Comparison of ENCODE assay signal across 2 cellular contexts in the genomic region with DNA sequence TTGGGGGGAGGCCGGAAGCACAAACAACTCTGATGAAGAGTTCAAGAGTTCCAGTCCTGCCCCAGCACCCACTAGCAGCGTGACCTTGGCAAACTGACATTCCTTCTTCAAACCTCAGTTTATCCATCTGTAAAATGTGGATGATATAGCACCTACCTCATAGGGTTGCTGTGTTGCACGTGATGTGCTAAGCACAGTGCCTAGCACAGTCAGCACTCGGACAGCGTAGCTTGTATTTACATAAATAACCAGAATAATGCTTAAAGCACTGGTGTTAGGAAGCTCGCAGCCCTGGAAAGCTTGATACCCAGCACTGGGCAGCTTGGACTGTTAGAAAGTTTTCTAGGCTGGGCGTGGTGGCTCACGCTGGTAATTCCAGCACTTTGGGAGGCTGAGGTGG.
A peak's percentile ranks its signal among the peaks of the same experiment; 100 is the strongest.
TF ChIP-seq lines count a peak whose summit lies in the region.

No MANE protein-coding gene starts in this region.

TF ChIP-seq in Ishikawa, 13 proteins besides CTCF, POLR2A, EP300 and RAD21:
- TF ChIP-seq TCF12 (IDR thresholded peaks at IDR 0.05; ENCODE audit: low read depth) (no peak), EGR1 (IDR thresholded peaks at IDR 0.05) (no peak)
- TF ChIP-seq, protein P1, sequence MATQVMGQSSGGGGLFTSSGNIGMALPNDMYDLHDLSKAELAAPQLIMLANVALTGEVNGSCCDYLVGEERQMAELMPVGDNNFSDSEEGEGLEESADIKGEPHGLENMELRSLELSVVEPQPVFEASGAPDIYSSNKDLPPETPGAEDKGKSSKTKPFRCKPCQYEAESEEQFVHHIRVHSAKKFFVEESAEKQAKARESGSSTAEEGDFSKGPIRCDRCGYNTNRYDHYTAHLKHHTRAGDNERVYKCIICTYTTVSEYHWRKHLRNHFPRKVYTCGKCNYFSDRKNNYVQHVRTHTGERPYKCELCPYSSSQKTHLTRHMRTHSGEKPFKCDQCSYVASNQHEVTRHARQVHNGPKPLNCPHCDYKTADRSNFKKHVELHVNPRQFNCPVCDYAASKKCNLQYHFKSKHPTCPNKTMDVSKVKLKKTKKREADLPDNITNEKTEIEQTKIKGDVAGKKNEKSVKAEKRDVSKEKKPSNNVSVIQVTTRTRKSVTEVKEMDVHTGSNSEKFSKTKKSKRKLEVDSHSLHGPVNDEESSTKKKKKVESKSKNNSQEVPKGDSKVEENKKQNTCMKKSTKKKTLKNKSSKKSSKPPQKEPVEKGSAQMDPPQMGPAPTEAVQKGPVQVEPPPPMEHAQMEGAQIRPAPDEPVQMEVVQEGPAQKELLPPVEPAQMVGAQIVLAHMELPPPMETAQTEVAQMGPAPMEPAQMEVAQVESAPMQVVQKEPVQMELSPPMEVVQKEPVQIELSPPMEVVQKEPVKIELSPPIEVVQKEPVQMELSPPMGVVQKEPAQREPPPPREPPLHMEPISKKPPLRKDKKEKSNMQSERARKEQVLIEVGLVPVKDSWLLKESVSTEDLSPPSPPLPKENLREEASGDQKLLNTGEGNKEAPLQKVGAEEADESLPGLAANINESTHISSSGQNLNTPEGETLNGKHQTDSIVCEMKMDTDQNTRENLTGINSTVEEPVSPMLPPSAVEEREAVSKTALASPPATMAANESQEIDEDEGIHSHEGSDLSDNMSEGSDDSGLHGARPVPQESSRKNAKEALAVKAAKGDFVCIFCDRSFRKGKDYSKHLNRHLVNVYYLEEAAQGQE (IDR thresholded peaks at IDR 0.05; ENCODE audit: low read depth): peak; percentile 18; the same call in 1 of the 2 replicates

TF ChIP-seq in HepG2, 621 proteins besides CTCF, POLR2A, EP300 and RAD21:
- TF ChIP-seq ZNF746 (CRISPR knock-in tag; IDR thresholded peaks at IDR 0.05) (no peak), ZNF629 (CRISPR knock-in tag; conservative IDR thresholded peaks at IDR 0.05) (peak; percentile 53; the same call in 1 of the 2 replicates)
